13 cellular contexts compared by ENCODE assay signal in genomic region chr1:53622531-53622930, GRCh38.
"Had no signal": no experiment of that assay in that cellular context is flagged by ENCODE, and none has a peak within 500 bp of the region (broad histone marks: within the 10 kb centered on the region; RNA-seq: fewer than 3 reads in every experiment).

No MANE protein-coding gene starts in this region.

- H3K27ac Mint-ChIP-seq: activated T-cell treated with anti-CD3 and anti-CD28 coated beads, Interleukin-2, amount 50 U/mL, for 72 hours; effector memory CD8-positive, alpha-beta T cell; naive thymus-derived CD8-positive, alpha-beta T cell had no signal

- ATAC-seq: activated T-cell treated with anti-CD3 and anti-CD28 coated beads, Interleukin-2, amount 50 U/mL, for 72 hours; effector memory CD8-positive, alpha-beta T cell; naive thymus-derived CD8-positive, alpha-beta T cell had no signal

- H3K27me3 ChIP-seq: ascending aorta, ovary, uterus had no signal

- H3K4me3 Mint-ChIP-seq: activated T-cell treated with anti-CD3 and anti-CD28 coated beads, Interleukin-2, amount 50 U/mL, for 72 hours; effector memory CD8-positive, alpha-beta T cell; immature natural killer cell; naive thymus-derived CD8-positive, alpha-beta T cell had no signal

- H3K9me3 ChIP-seq: ascending aorta, ovary, uterus had no signal

- H3K27me3 Mint-ChIP-seq: naive thymus-derived CD8-positive, alpha-beta T cell had no signal

- H3K9me3 Mint-ChIP-seq: activated T-cell treated with anti-CD3 and anti-CD28 coated beads, Interleukin-2, amount 50 U/mL, for 72 hours; effector memory CD8-positive, alpha-beta T cell; immature natural killer cell; naive thymus-derived CD8-positive, alpha-beta T cell had no signal

- DNase-seq: activated CD4-positive, alpha-beta T cell treated with anti-CD3 and anti-CD28 coated beads for 4 hours; activated naive CD4-positive, alpha-beta T cell treated with anti-CD3 and anti-CD28 coated beads, Interleukin-2, amount 50 U/mL, for 16 hours; activated T-cell treated with anti-CD3 and anti-CD28 coated beads, Interleukin-2, amount 50 U/mL, for 72 hours; dermis blood vessel endothelial cell; effector memory CD8-positive, alpha-beta T cell; immature natural killer cell; mesenchymal stem cell; ovary; stimulated activated naive CD4-positive, alpha-beta T cell; SW 1271 had no signal

- H3K27ac ChIP-seq: ascending aorta, ovary, uterus had no signal

- H3K4me1 ChIP-seq: ascending aorta, uterus had no signal

- H3K4me1 Mint-ChIP-seq: immature natural killer cell; naive thymus-derived CD8-positive, alpha-beta T cell had no signal

- H3K36me3 Mint-ChIP-seq: immature natural killer cell; naive thymus-derived CD8-positive, alpha-beta T cell had no signal
